ENCODE assay signal across 8 cellular contexts in the genomic region with DNA sequence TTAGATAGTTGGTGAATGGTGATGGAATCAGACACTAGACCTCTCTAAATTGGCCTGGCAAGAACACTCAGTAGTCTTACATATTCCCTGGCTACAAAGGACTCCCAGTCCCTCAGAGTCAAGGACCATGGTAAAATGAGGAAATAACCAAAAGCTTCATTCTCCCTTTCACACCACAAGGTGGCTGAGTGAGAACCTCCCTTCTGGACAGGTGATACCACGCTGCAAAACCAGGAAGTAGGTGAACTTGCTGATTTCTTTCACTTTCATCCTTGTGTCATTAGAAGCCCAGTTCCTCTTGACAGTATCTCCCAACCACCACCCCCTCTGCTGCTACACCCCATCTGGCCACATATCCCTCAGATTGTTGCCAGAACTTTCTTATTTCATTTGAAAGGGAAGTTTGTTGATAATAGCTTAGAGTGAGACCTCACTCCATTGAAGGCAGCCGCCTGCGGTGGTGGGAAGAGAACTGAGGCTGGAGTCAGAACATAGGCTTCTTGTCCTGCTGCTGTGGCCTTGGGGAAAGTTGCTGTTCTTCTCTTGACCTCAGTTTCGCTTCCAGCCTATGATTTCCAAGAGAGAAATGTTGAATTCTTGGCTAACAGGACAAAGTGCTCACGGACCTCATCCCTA.
DNase-seq lines count a peak whose midpoint lies in the region; ATAC-seq, FAIRE-seq and TF ChIP-seq lines count a peak whose summit lies in the region.

No MANE protein-coding gene starts in this region.

- H3K9me1 ChIP-seq in keratinocyte (ENCODE audit: control insufficient read depth, extremely low read depth, insufficient read depth, low read length), result no peaks in the 10 kb centered on the region

- no peaks in the 10 kb centered on the region for H3K4me1 ChIP-seq in keratinocyte (ENCODE audit: control insufficient read depth, extremely low read depth, insufficient read depth, low read length)

- TF ChIP-seq CTCF in keratinocyte (optimal IDR thresholded peaks at IDR 0.05 in 1 of 3, IDR thresholded peaks at IDR 0.05 in 1 of 3, conservative IDR thresholded peaks at IDR 0.05 in 1 of 3; ENCODE audit: extremely low read depth in 1 of 3, insufficient read depth in 2 of 3, low read length in 3 of 3), result peak; percentile 22 to 29 (median 26)

- dilution Hi-C loops in keratinocyte (cut with MboI; ENCODE audit: extremely low pct_ligation_motif_present, low sequenced_read_pairs), result loop anchor here (25.0 kb wide), 1 partner anchor 173 kb away; no protein-coding TSS in a partner anchor

- no peak for FAIRE-seq in keratinocyte (lab: Jason Lieb, UNC)

- H4K20me1 ChIP-seq in keratinocyte (ENCODE audit: control insufficient read depth, extremely low read depth, insufficient read depth, low read length), result no peaks in the 10 kb centered on the region

- peak; percentile 4 for DNase-seq in stimulated activated CD4-positive, alpha-beta T cell treated with anti-CD3 and anti-CD28 coated beads, Interleukin-1b, Interleukin-23, amount 100 ng/mL, for 48 hours
- DNase-seq in stimulated activated CD4-positive, alpha-beta T cell treated with anti-CD3 and anti-CD28 coated beads, Interleukin-4, amount 100 ng/mL, for 24 hours, result no peak
- DNase-seq in NCI-H2029 treated with DMSO at 0.1 percent for 48 hours (lab: John Stamatoyannopoulos, UW) (peak; percentile 33), keratinocyte (ENCODE audit: low read depth, low spot score) (no peak), midbrain (lab: John Stamatoyannopoulos, UW) (no peak), hepatic stellate cell (ENCODE audit: low spot score) (no peak), cerebellar nuclear complex (lab: John Stamatoyannopoulos, UW) (no peak)

- no peak overlapping the region for H3K27ac ChIP-seq in keratinocyte (ENCODE audit: control insufficient read depth, insufficient read depth, low read length)

- H3K36me3 ChIP-seq in keratinocyte (ENCODE audit: control insufficient read depth in 2 of 2, extremely low read depth in 1 of 2, insufficient read depth in 2 of 2, low read length in 2 of 2), result no peaks in the 10 kb centered on the region

- H2AFZ ChIP-seq in keratinocyte (ENCODE audit: control insufficient read depth, low read length), result no peak overlapping the region

- H3K9ac ChIP-seq in keratinocyte (ENCODE audit: control insufficient read depth, extremely low read depth, insufficient read depth, low read length), result no peak overlapping the region

- peak overlapping the region; percentile 33 for H3K4me2 ChIP-seq in keratinocyte (ENCODE audit: control insufficient read depth, extremely low read depth, insufficient read depth, low read depth, low read length)

- no peak overlapping the region for H3K4me3 ChIP-seq in keratinocyte (ENCODE audit: control insufficient read depth in 2 of 3, extremely low read depth in 1 of 3, insufficient read depth in 2 of 3, low read depth in 1 of 3, low read length in 3 of 3)

- no peaks in the 10 kb centered on the region for H3K27me3 ChIP-seq in keratinocyte (ENCODE audit: control insufficient read depth, extremely low read depth, insufficient read depth, low read length)

- peak; percentile 81 for ATAC-seq in HG02759 (IDR thresholded peaks at IDR 0.05; ENCODE audit: unreplicated experiment)

- H3K79me2 ChIP-seq in keratinocyte (ENCODE audit: control insufficient read depth, insufficient read depth, low read length), result no peaks in the 10 kb centered on the region

- H3K9me3 ChIP-seq in keratinocyte (ENCODE audit: control insufficient read depth, low read depth, low read length), result no peaks in the 10 kb centered on the region

Comparison
In these comparisons a context has a peak if more than half of its experiments do, and no peak if none do; other contexts are left out.
1. DNase-seq: peak in stimulated activated CD4-positive, alpha-beta T cell treated with anti-CD3 and anti-CD28 coated beads, Interleukin-1b, Interleukin-23, amount 100 ng/mL, for 48 hours (single experiment) and NCI-H2029 treated with DMSO at 0.1 percent for 48 hours (single experiment); none in stimulated activated CD4-positive, alpha-beta T cell treated with anti-CD3 and anti-CD28 coated beads, Interleukin-4, amount 100 ng/mL, for 24 hours (single experiment), keratinocyte (single experiment), midbrain (single experiment), hepatic stellate cell (single experiment) and cerebellar nuclear complex (0 of 2).